6 cellular contexts compared by ENCODE assay signal in genomic region chr2:87604980-87605379, GRCh38.
DNase-seq lines count a peak whose midpoint lies in the region; TF ChIP-seq lines count a peak whose summit lies in the region.
"Not testable (repeated sequence)": the region's sequence is repeated elsewhere in the genome, so short reads cannot be mapped to it uniquely, and the experiment has no call there.

No MANE protein-coding gene starts in this region.

- not testable (repeated sequence) for H3K9me3 ChIP-seq in GM23248 (ENCODE audit: low read depth); adipocyte (ENCODE audit: control insufficient read depth, low read length)

- TF ChIP-seq POLR2A in NB4 (IDR thresholded peaks at IDR 0.05; ENCODE audit: extremely low read depth, insufficient read length) = not testable (repeated sequence)

- not testable (repeated sequence) for H3K27ac ChIP-seq in GM23248

- not testable (repeated sequence) for H3K27me3 ChIP-seq in GM23248 (replicated peaks; ENCODE audit: insufficient read depth); adipocyte (replicated peaks; ENCODE audit: control insufficient read depth, insufficient read depth, low read length)

- H3F3A ChIP-seq in GM23248 (ENCODE audit: insufficient read depth) = not testable (repeated sequence)

- not testable (repeated sequence) for H3K4me3 ChIP-seq in GM23248; NB4 (ENCODE audit: low read depth, low read length); adipocyte (ENCODE audit: low read length)

- not testable (repeated sequence) for TF ChIP-seq CTCF in NB4 (IDR thresholded peaks at IDR 0.05; ENCODE audit: low read depth, low read length)

- not testable (repeated sequence) for H3K79me2 ChIP-seq in GM23248 (ENCODE audit: insufficient read depth)

- H3K9me2 ChIP-seq in GM23248 (ENCODE audit: insufficient read depth) = not testable (repeated sequence)

- not testable (repeated sequence) for H3K9ac ChIP-seq in GM23248; adipocyte (ENCODE audit: low read length)

- in situ Hi-C loops in GM23248 (cut with MboI) = not testable (repeated sequence)

- H3K36me3 ChIP-seq in GM23248 (ENCODE audit: low read depth); adipocyte (ENCODE audit: control insufficient read depth, insufficient read depth, low read length, severe bottlenecking): not testable (repeated sequence)

- no CpG with 5 or more reads among the region's 2 CpGs for WGBS in GM23248 (ENCODE audit: low coverage in 1 of 2, low lambda C conversion rate in 2 of 2, missing lambda C conversion rate in 2 of 2), 2 experiments

- not testable (repeated sequence) for H4K20me1 ChIP-seq in GM23248 (ENCODE audit: insufficient read depth)

- H3K4me2 ChIP-seq in GM23248 (ENCODE audit: unreplicated experiment) = not testable (repeated sequence)

- H3K4me1 ChIP-seq in GM23248 (ENCODE audit: insufficient read depth); adipocyte (ENCODE audit: control insufficient read depth, insufficient read depth, low read length): not testable (repeated sequence)

- DNase-seq in GM23248 = peak; percentile 11
- DNase-seq in NB4 (ENCODE audit: low read depth) = peak; percentile 23
- peak; percentile 4 for DNase-seq in adipocyte (ENCODE audit: low read depth)
- DNase-seq in fibroblast of peridontal ligament (ENCODE audit: extremely low read depth) = peak; percentile 34
- DNase-seq in myocyte (ENCODE audit: low read depth) = peak; percentile 2
- peak; percentile 1 for DNase-seq in superior temporal gyrus (ENCODE audit: extremely low spot score)

- H2AFZ ChIP-seq in GM23248 = not testable (repeated sequence)
